In the genomic region with DNA sequence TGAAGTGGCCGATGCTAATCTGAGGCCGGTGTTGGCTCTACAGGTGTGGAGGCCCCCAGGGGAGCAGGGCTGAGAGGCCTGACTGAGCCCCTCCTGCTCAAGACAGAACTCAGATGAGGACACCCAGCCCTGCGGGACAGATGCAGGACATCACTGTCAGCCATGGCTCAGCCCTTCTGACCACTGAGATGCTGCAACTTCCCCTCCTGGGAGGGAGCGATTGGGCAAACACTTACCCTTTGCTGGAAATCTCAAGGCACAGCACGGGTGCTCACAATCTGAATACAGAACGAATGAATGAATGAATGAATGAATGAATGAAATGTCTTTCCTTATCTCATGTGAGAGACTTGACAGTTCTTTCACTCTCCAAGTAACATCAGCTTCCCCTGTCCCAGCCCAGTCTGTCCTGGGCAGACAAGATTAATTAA, we compare ENCODE assay signal across 2 cellular contexts.
A peak's percentile ranks its signal among the peaks of the same experiment; 100 is the strongest.
TF ChIP-seq lines count a peak whose summit lies in the region.

No MANE protein-coding gene starts in this region.

TF ChIP-seq in GM12878, 131 proteins besides CTCF, POLR2A, EP300 and RAD21:
- TF ChIP-seq, protein P1, sequence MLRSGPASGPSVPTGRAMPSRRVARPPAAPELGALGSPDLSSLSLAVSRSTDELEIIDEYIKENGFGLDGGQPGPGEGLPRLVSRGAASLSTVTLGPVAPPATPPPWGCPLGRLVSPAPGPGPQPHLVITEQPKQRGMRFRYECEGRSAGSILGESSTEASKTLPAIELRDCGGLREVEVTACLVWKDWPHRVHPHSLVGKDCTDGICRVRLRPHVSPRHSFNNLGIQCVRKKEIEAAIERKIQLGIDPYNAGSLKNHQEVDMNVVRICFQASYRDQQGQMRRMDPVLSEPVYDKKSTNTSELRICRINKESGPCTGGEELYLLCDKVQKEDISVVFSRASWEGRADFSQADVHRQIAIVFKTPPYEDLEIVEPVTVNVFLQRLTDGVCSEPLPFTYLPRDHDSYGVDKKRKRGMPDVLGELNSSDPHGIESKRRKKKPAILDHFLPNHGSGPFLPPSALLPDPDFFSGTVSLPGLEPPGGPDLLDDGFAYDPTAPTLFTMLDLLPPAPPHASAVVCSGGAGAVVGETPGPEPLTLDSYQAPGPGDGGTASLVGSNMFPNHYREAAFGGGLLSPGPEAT (IDR thresholded peaks at IDR 0.05; ENCODE audit: low read depth) = no peak
- no peak for TF ChIP-seq NFYA (IDR thresholded peaks at IDR 0.05; ENCODE audit: borderline replicate concordance, low read depth, low read length)
- TF ChIP-seq ZNF24 (IDR thresholded peaks at IDR 0.05) = peak; percentile 70
- TF ChIP-seq, protein P2, sequence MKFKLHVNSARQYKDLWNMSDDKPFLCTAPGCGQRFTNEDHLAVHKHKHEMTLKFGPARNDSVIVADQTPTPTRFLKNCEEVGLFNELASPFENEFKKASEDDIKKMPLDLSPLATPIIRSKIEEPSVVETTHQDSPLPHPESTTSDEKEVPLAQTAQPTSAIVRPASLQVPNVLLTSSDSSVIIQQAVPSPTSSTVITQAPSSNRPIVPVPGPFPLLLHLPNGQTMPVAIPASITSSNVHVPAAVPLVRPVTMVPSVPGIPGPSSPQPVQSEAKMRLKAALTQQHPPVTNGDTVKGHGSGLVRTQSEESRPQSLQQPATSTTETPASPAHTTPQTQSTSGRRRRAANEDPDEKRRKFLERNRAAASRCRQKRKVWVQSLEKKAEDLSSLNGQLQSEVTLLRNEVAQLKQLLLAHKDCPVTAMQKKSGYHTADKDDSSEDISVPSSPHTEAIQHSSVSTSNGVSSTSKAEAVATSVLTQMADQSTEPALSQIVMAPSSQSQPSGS (IDR thresholded peaks at IDR 0.05; ENCODE audit: low read length) = no peak
- TF ChIP-seq ZNF207 (IDR thresholded peaks at IDR 0.05; ENCODE audit: borderline replicate concordance) = no peak
- TF ChIP-seq HCFC1 (IDR thresholded peaks at IDR 0.05; ENCODE audit: low read length) = no peak
- no peak for TF ChIP-seq NR2C2 (IDR thresholded peaks at IDR 0.05; ENCODE audit: borderline replicate concordance, control insufficient read depth, insufficient read length, low read depth)
TF ChIP-seq in GM12878: peak in this region for 1.

TF ChIP-seq in SK-N-SH, 30 proteins besides CTCF, POLR2A, EP300 and RAD21:
- no peak for TF ChIP-seq GABPA (IDR thresholded peaks at IDR 0.05; ENCODE audit: low read depth)
- TF ChIP-seq, protein P3, sequence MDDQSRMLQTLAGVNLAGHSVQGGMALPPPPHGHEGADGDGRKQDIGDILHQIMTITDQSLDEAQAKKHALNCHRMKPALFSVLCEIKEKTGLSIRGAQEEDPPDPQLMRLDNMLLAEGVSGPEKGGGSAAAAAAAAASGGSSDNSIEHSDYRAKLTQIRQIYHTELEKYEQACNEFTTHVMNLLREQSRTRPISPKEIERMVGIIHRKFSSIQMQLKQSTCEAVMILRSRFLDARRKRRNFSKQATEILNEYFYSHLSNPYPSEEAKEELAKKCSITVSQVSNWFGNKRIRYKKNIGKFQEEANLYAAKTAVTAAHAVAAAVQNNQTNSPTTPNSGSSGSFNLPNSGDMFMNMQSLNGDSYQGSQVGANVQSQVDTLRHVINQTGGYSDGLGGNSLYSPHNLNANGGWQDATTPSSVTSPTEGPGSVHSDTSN (IDR thresholded peaks at IDR 0.05) = no peak
- TF ChIP-seq SMC3 (IDR thresholded peaks at IDR 0.05; ENCODE audit: low read depth, low read length) = no peak
- no peak for TF ChIP-seq TAF1 (IDR thresholded peaks at IDR 0.05; ENCODE audit: borderline replicate concordance, low read depth, low read length)
- no peak for TF ChIP-seq MXI1 (IDR thresholded peaks at IDR 0.05; ENCODE audit: low read depth, low read length)
- TF ChIP-seq RCOR1 (IDR thresholded peaks at IDR 0.05; ENCODE audit: low read length) = no peak
- TF ChIP-seq SIN3A (IDR thresholded peaks at IDR 0.05; ENCODE audit: borderline replicate concordance, low read depth, low read length) = no peak
- no peak for TF ChIP-seq YY1 (IDR thresholded peaks at IDR 0.05; ENCODE audit: low read depth)
- TF ChIP-seq, protein P4, sequence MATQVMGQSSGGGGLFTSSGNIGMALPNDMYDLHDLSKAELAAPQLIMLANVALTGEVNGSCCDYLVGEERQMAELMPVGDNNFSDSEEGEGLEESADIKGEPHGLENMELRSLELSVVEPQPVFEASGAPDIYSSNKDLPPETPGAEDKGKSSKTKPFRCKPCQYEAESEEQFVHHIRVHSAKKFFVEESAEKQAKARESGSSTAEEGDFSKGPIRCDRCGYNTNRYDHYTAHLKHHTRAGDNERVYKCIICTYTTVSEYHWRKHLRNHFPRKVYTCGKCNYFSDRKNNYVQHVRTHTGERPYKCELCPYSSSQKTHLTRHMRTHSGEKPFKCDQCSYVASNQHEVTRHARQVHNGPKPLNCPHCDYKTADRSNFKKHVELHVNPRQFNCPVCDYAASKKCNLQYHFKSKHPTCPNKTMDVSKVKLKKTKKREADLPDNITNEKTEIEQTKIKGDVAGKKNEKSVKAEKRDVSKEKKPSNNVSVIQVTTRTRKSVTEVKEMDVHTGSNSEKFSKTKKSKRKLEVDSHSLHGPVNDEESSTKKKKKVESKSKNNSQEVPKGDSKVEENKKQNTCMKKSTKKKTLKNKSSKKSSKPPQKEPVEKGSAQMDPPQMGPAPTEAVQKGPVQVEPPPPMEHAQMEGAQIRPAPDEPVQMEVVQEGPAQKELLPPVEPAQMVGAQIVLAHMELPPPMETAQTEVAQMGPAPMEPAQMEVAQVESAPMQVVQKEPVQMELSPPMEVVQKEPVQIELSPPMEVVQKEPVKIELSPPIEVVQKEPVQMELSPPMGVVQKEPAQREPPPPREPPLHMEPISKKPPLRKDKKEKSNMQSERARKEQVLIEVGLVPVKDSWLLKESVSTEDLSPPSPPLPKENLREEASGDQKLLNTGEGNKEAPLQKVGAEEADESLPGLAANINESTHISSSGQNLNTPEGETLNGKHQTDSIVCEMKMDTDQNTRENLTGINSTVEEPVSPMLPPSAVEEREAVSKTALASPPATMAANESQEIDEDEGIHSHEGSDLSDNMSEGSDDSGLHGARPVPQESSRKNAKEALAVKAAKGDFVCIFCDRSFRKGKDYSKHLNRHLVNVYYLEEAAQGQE (IDR thresholded peaks at IDR 0.05; ENCODE audit: low read depth, low read length) = no peak
- TF ChIP-seq TCF12 (IDR thresholded peaks at IDR 0.05) = no peak
